ENCODE assay signal across 2 cellular contexts in the genomic region with DNA sequence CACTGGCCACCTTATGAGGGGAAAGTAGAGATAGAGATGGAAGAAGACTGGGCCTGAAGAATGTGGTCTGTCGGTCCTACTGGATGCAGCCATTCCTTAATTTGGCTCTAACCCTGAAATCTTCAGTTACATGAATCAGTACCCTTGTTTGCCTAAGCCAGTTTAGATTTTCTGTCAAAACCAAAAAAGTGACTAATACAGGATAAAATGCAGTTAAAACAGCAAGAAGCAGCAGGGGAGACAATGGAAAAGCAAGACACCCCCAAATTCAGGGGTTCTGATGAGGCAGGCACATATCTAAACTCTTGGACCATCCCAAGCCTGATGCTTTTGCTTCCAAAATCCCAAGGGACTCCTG.
TF ChIP-seq lines count a peak whose summit lies in the region.

No MANE protein-coding gene starts in this region.

TF ChIP-seq in HepG2, 621 proteins besides CTCF, POLR2A, EP300 and RAD21:
- TF ChIP-seq, protein P1, sequence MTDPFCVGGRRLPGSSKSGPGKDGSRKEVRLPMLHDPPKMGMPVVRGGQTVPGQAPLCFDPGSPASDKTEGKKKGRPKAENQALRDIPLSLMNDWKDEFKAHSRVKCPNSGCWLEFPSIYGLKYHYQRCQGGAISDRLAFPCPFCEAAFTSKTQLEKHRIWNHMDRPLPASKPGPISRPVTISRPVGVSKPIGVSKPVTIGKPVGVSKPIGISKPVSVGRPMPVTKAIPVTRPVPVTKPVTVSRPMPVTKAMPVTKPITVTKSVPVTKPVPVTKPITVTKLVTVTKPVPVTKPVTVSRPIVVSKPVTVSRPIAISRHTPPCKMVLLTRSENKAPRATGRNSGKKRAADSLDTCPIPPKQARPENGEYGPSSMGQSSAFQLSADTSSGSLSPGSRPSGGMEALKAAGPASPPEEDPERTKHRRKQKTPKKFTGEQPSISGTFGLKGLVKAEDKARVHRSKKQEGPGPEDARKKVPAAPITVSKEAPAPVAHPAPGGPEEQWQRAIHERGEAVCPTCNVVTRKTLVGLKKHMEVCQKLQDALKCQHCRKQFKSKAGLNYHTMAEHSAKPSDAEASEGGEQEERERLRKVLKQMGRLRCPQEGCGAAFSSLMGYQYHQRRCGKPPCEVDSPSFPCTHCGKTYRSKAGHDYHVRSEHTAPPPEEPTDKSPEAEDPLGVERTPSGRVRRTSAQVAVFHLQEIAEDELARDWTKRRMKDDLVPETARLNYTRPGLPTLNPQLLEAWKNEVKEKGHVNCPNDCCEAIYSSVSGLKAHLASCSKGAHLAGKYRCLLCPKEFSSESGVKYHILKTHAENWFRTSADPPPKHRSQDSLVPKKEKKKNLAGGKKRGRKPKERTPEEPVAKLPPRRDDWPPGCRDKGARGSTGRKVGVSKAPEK (CRISPR knock-in tag; IDR thresholded peaks at IDR 0.05; ENCODE audit: borderline replicate concordance) = no peak
- TF ChIP-seq USF2 (IDR thresholded peaks at IDR 0.05; ENCODE audit: low read depth, low read length) (no peak), USF2 (CRISPR knock-in tag; IDR thresholded peaks at IDR 0.05; ENCODE audit: borderline replicate concordance) (0 out of 2 replicates have a peak, but pooled peaks have one; percentile 30), FOXM1 (CRISPR knock-in tag; IDR thresholded peaks at IDR 0.05) (no peak)

TF ChIP-seq in K562, 482 proteins besides CTCF, POLR2A, EP300 and RAD21:
- TF ChIP-seq ZKSCAN1 (IDR thresholded peaks at IDR 0.05; ENCODE audit: low read depth, low read length) = 0 out of 2 replicates have a peak, but pooled peaks have one; percentile 65
- no peak for TF ChIP-seq STAT5B (CRISPR knock-in tag; IDR thresholded peaks at IDR 0.05)
TF ChIP-seq in K562: peak in this region for 1.
